21 cellular contexts compared by ENCODE assay signal in the genomic region with DNA sequence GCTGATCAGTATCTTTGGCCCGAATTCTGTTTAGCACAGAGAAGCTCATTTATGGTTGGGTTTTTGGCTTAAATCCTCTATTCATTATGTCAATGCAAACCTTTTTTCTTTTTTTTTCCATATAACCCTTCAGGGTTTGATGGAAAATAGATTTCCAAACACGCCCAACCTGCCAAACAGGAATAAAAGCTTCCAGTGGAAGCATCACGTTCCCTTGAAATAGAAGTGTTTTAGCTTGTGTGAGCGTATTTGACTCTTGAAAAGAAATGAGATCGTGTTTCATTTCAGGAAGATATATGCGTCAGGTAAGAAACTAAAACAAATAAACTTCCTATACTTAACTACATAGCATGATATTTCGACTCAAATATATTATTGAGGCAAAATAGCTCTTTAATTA. TPM values are rescaled to one million over a fixed set of nuclear protein-coding genes. Genes with fewer than 3 reads are reported as not detected.
DNase-seq lines count a peak whose midpoint lies in the region; ATAC-seq, FAIRE-seq and TF ChIP-seq lines count a peak whose summit lies in the region.
"Had no signal": no experiment of that assay in that cellular context is flagged by ENCODE, and none has a peak within 500 bp of the region (broad histone marks: within the 10 kb centered on the region; RNA-seq: fewer than 3 reads in every experiment).

TSS of gene PIK3C2G (plus strand) at position 246 of the 400 bp plus-strand sequence. CDS start 20,564 bp downstream, outside the sequence.

- no peak within 1 kb of the TSS for H3K27ac Mint-ChIP-seq in astrocyte (ENCODE audit: unreplicated experiment)
- no peak within 1 kb of the TSS for H3K27ac Mint-ChIP-seq in activated CD8-positive, alpha-beta memory T cell treated with anti-CD3 and anti-CD28 coated beads, Interleukin-2, amount 10 ng/mL, durations not matched to agents 7 days and 5 days
- H3K27ac Mint-ChIP-seq: activated CD4-positive, alpha-beta T cell treated with anti-CD3 and anti-CD28 coated beads for 36 hours; activated naive CD4-positive, alpha-beta T cell treated with anti-CD3 and anti-CD28 coated beads, Interleukin-2, amount 50 U/mL, for 24 hours; CD4-positive, CD25-positive, alpha-beta regulatory T cell; IgD-negative memory B cell; memory B cell had no signal

- FAIRE-seq in astrocyte (lab: Jason Lieb, UNC) (no peak), keratinocyte (lab: Jason Lieb, UNC) (peak; percentile 67)
- FAIRE-seq: small intestine had no signal

- H3K4me3 Mint-ChIP-seq in astrocyte (ENCODE audit: unreplicated experiment): no peak within 1 kb of the TSS
- H3K4me3 Mint-ChIP-seq in activated CD8-positive, alpha-beta memory T cell treated with anti-CD3 and anti-CD28 coated beads, Interleukin-2, amount 10 ng/mL, durations not matched to agents 7 days and 5 days: no peak within 1 kb of the TSS
- H3K4me3 Mint-ChIP-seq: activated CD4-positive, alpha-beta T cell treated with anti-CD3 and anti-CD28 coated beads for 36 hours; activated naive CD4-positive, alpha-beta T cell treated with anti-CD3 and anti-CD28 coated beads, Interleukin-2, amount 50 U/mL, for 24 hours; CD4-positive, CD25-positive, alpha-beta regulatory T cell; IgD-negative memory B cell; memory B cell had no signal

- no peaks in the 10 kb centered on the region for H3K27me3 Mint-ChIP-seq in astrocyte (ENCODE audit: low read depth, unreplicated experiment)
- H3K27me3 Mint-ChIP-seq in activated CD8-positive, alpha-beta memory T cell treated with anti-CD3 and anti-CD28 coated beads, Interleukin-2, amount 10 ng/mL, durations not matched to agents 7 days and 5 days: no peaks in the 10 kb centered on the region
- H3K27me3 Mint-ChIP-seq: activated CD4-positive, alpha-beta T cell treated with anti-CD3 and anti-CD28 coated beads for 36 hours; activated naive CD4-positive, alpha-beta T cell treated with anti-CD3 and anti-CD28 coated beads, Interleukin-2, amount 50 U/mL, for 24 hours; CD4-positive, CD25-positive, alpha-beta regulatory T cell; IgD-negative memory B cell; memory B cell had no signal

- intact Hi-C loops in thyroid gland (cut with DNase I): no loop called here

- peak within 1 kb of the TSS; percentile 32 for H2AFZ ChIP-seq in astrocyte (ENCODE audit: low read depth, low read length)
- H2AFZ ChIP-seq in keratinocyte (ENCODE audit: control insufficient read depth, low read length): peak within 1 kb of the TSS; percentile 83

- 50% methylated on average over 7 of the region's 7 CpGs for WGBS in suprapubic skin
- WGBS in thyroid gland, 2 donors: 69% methylated on average over 7 of the region's 7 CpGs

- ATAC-seq in activated CD8-positive, alpha-beta memory T cell treated with anti-CD3 and anti-CD28 coated beads, Interleukin-2, amount 10 ng/mL, durations not matched to agents 7 days and 5 days: no peak
- ATAC-seq: activated CD4-positive, alpha-beta T cell treated with anti-CD3 and anti-CD28 coated beads for 36 hours had no signal

- no peak for TF ChIP-seq POLR2A in suprapubic skin (IDR thresholded peaks at IDR 0.05)
- no peak for TF ChIP-seq POLR2A in thyroid gland (IDR thresholded peaks at IDR 0.05)

- H3K4me1 ChIP-seq in astrocyte (ENCODE audit: insufficient read depth, low read length) (peaks cover 4% of the 10 kb centered on the region), keratinocyte (ENCODE audit: control insufficient read depth, extremely low read depth, insufficient read depth, low read length) (peaks cover 4% of the 10 kb centered on the region), suprapubic skin (peaks cover 13% of the 10 kb centered on the region), thyroid gland (no peaks in the 10 kb centered on the region)

- dilution Hi-C loops in keratinocyte (cut with MboI; ENCODE audit: extremely low pct_ligation_motif_present, low sequenced_read_pairs): no loop called here

- TF ChIP-seq CTCF in astrocyte (IDR thresholded peaks at IDR 0.05; ENCODE audit: insufficient read depth, low read depth, low read length) (no peak), keratinocyte (optimal IDR thresholded peaks at IDR 0.05 in 1 of 3, IDR thresholded peaks at IDR 0.05 in 1 of 3, conservative IDR thresholded peaks at IDR 0.05 in 1 of 3; ENCODE audit: extremely low read depth in 1 of 3, insufficient read depth in 2 of 3, low read length in 3 of 3) (no peak), suprapubic skin (IDR thresholded peaks at IDR 0.05) (no peak), thyroid gland (IDR thresholded peaks at IDR 0.05) (no peak)

- CTCF ChIA-PET in activated CD8-positive, alpha-beta memory T cell treated with anti-CD3 and anti-CD28 coated beads, Interleukin-2, amount 10 ng/mL, durations not matched to agents 7 days and 5 days (lab: Charles Lee): no interaction called here

- DNase-seq in NCI-H345 (lab: John Stamatoyannopoulos, UW) (peak; percentile 51), NCI-H345 treated with DMSO at 0.1 percent for 48 hours (lab: John Stamatoyannopoulos, UW; ENCODE audit: unreplicated experiment) (no peak), astrocyte (ENCODE audit: low read depth) (no peak), keratinocyte (ENCODE audit: low read depth, low spot score) (no peak), suprapubic skin (ENCODE audit: low spot score in 2 of 2) (no peak), thyroid gland (no peak), midbrain (lab: John Stamatoyannopoulos, UW) (no peak)
- no peak for DNase-seq in activated CD8-positive, alpha-beta memory T cell treated with anti-CD3 and anti-CD28 coated beads, Interleukin-2, amount 10 ng/mL, durations not matched to agents 7 days and 5 days
- DNase-seq: activated CD4-positive, alpha-beta T cell treated with anti-CD3 and anti-CD28 coated beads for 36 hours; CD4-positive, CD25-positive, alpha-beta regulatory T cell; effector CD4-positive, alpha-beta T cell; foreskin fibroblast; HCEC 1CT; NCI-H187; small intestine; stimulated activated naive CD4-positive, alpha-beta T cell had no signal

- H3K79me2 ChIP-seq in astrocyte (ENCODE audit: insufficient read depth, low read length): no peaks in the 10 kb centered on the region
- H3K79me2 ChIP-seq in keratinocyte (ENCODE audit: control insufficient read depth, insufficient read depth, low read length): peaks cover 21% of the 10 kb centered on the region

- H3K4me3 ChIP-seq in astrocyte (ENCODE audit: insufficient read depth, low read depth, low read length) (no peak within 1 kb of the TSS), keratinocyte (ENCODE audit: control insufficient read depth in 2 of 3, extremely low read depth in 1 of 3, insufficient read depth in 2 of 3, low read depth in 1 of 3, low read length in 3 of 3) (peak within 1 kb of the TSS; percentile 27 to 65 (median 63)), suprapubic skin (peak within 1 kb of the TSS; percentile 40), thyroid gland (replicated peaks in 1 of 3) (no peak within 1 kb of the TSS)

- H4K20me1 ChIP-seq in astrocyte (ENCODE audit: insufficient read depth, low read length): no peaks in the 10 kb centered on the region
- H4K20me1 ChIP-seq in keratinocyte (ENCODE audit: control insufficient read depth, extremely low read depth, insufficient read depth, low read length): no peaks in the 10 kb centered on the region

- H3K9me1 ChIP-seq in keratinocyte (ENCODE audit: control insufficient read depth, extremely low read depth, insufficient read depth, low read length): no peaks in the 10 kb centered on the region

- H3K9ac ChIP-seq in astrocyte (ENCODE audit: low read length): no peak within 1 kb of the TSS
- peak within 1 kb of the TSS; percentile 71 for H3K9ac ChIP-seq in keratinocyte (ENCODE audit: control insufficient read depth, extremely low read depth, insufficient read depth, low read length)

- H3K27ac ChIP-seq in astrocyte (ENCODE audit: low read depth, low read length) (no peak within 1 kb of the TSS), keratinocyte (ENCODE audit: control insufficient read depth, insufficient read depth, low read length) (peak within 1 kb of the TSS; percentile 91), suprapubic skin (peak within 1 kb of the TSS; percentile 80), thyroid gland (no peak within 1 kb of the TSS)

- H3K36me3 ChIP-seq in astrocyte (ENCODE audit: insufficient read depth, low read length): no peaks in the 10 kb centered on the region
- no peaks in the 10 kb centered on the region for H3K36me3 ChIP-seq in keratinocyte (ENCODE audit: control insufficient read depth in 2 of 2, extremely low read depth in 1 of 2, insufficient read depth in 2 of 2, low read length in 2 of 2)
- no peaks in the 10 kb centered on the region for H3K36me3 ChIP-seq in suprapubic skin
- H3K36me3 ChIP-seq in thyroid gland: no peaks in the 10 kb centered on the region

- H3K27me3 ChIP-seq in astrocyte (ENCODE audit: insufficient read depth, low read length): no peaks in the 10 kb centered on the region
- no peaks in the 10 kb centered on the region for H3K27me3 ChIP-seq in keratinocyte (ENCODE audit: control insufficient read depth, extremely low read depth, insufficient read depth, low read length)
- no peaks in the 10 kb centered on the region for H3K27me3 ChIP-seq in suprapubic skin
- no peaks in the 10 kb centered on the region for H3K27me3 ChIP-seq in thyroid gland

- H3K4me2 ChIP-seq in astrocyte (ENCODE audit: low read length): peak within 1 kb of the TSS; percentile 51
- H3K4me2 ChIP-seq in keratinocyte (ENCODE audit: control insufficient read depth, extremely low read depth, insufficient read depth, low read depth, low read length): peak within 1 kb of the TSS; percentile 100

- H3K4me1 Mint-ChIP-seq in astrocyte (ENCODE audit: low read depth, unreplicated experiment): peaks cover 2% of the 10 kb centered on the region
- no peaks in the 10 kb centered on the region for H3K4me1 Mint-ChIP-seq in activated CD8-positive, alpha-beta memory T cell treated with anti-CD3 and anti-CD28 coated beads, Interleukin-2, amount 10 ng/mL, durations not matched to agents 7 days and 5 days
- H3K4me1 Mint-ChIP-seq: activated CD4-positive, alpha-beta T cell treated with anti-CD3 and anti-CD28 coated beads for 36 hours; activated naive CD4-positive, alpha-beta T cell treated with anti-CD3 and anti-CD28 coated beads, Interleukin-2, amount 50 U/mL, for 24 hours; CD4-positive, CD25-positive, alpha-beta regulatory T cell; IgD-negative memory B cell; memory B cell had no signal

- H3K9me3 ChIP-seq in astrocyte (ENCODE audit: insufficient read depth, low read depth, low read length) (no peaks in the 10 kb centered on the region), keratinocyte (ENCODE audit: control insufficient read depth, low read depth, low read length) (no peaks in the 10 kb centered on the region), suprapubic skin (no peaks in the 10 kb centered on the region), thyroid gland (no peaks in the 10 kb centered on the region)

- no peaks in the 10 kb centered on the region for H3K9me3 Mint-ChIP-seq in astrocyte (ENCODE audit: unreplicated experiment)
- H3K9me3 Mint-ChIP-seq in activated CD8-positive, alpha-beta memory T cell treated with anti-CD3 and anti-CD28 coated beads, Interleukin-2, amount 10 ng/mL, durations not matched to agents 7 days and 5 days (ENCODE audit: low read depth): no peaks in the 10 kb centered on the region

- no peaks in the 10 kb centered on the region for H3K36me3 Mint-ChIP-seq in astrocyte (ENCODE audit: low read depth, unreplicated experiment)
- H3K36me3 Mint-ChIP-seq in activated CD8-positive, alpha-beta memory T cell treated with anti-CD3 and anti-CD28 coated beads, Interleukin-2, amount 10 ng/mL, durations not matched to agents 7 days and 5 days: no peaks in the 10 kb centered on the region
- H3K36me3 Mint-ChIP-seq: activated naive CD4-positive, alpha-beta T cell treated with anti-CD3 and anti-CD28 coated beads, Interleukin-2, amount 50 U/mL, for 24 hours; CD4-positive, CD25-positive, alpha-beta regulatory T cell; IgD-negative memory B cell; memory B cell had no signal

- no peak for TF ChIP-seq EP300 in suprapubic skin (IDR thresholded peaks at IDR 0.05)

RNA-seq across cellular contexts. Expression of gene PIK3C2G, which starts in this region (rescaled TPM):
- total RNA-seq in astrocyte: 0.05 TPM in 1 of 2 replicates, not detected in the other
- 1.7 to 3.7 TPM (median 2.0 TPM) in 3 replicates for polyA plus RNA-seq in keratinocyte
- 0.24 TPM for polyA plus RNA-seq in keratinocyte (2011; ENCODE audit: low read depth)
- 0.91 and 2.4 TPM in 2 replicates for polyA plus RNA-seq in keratinocyte (2011; cell fraction: cytosol; rRNA removed)
- 3.0 and 3.2 TPM in 2 replicates for polyA plus RNA-seq in keratinocyte (2011; cell fraction: nucleus; rRNA removed)
- polyA plus RNA-seq in keratinocyte (2012; ENCODE audit: low replicate concordance): 0.42 and 1.4 TPM in 2 replicates
- 0.82 to 7.4 TPM (median 3.4 TPM) in 3 replicates for polyA minus RNA-seq in keratinocyte
- polyA minus RNA-seq in keratinocyte (2011; cell fraction: cytosol; rRNA and poly(A)+ RNA removed): 0.58 TPM
- 5.6 and 12.3 TPM in 2 replicates for polyA minus RNA-seq in keratinocyte (2011; cell fraction: nucleus; rRNA and poly(A)+ RNA removed)
- total RNA-seq in suprapubic skin: 10 to 100 TPM; 23.6 to 80.5 (median 37.1) TPM
- total RNA-seq in activated CD8-positive, alpha-beta memory T cell treated with anti-CD3 and anti-CD28 coated beads, Interleukin-2, amount 10 ng/mL, durations not matched to agents 7 days and 5 days: not detected
- total RNA-seq in thyroid gland: under 1 TPM in 3 of 4 donors, not detected in 1; 0.10 to 0.88 (median 0.40) TPM
- total RNA-seq: A172; activated CD4-positive, alpha-beta T cell treated with anti-CD3 and anti-CD28 coated beads for 36 hours; CD4-positive, CD25-positive, alpha-beta regulatory T cell; Daoy had no signal
- polyA plus RNA-seq: CD4-positive, CD25-positive, alpha-beta regulatory T cell; IgD-negative memory B cell had no signal

Comparison
In these comparisons a context has a peak if more than half of its experiments do, and no peak if none do; other contexts are left out.
1. RNA of gene PIK3C2G (total RNA-seq): 23.6 to 80.5 TPM in suprapubic skin; 0.10 to 0.88 TPM in thyroid gland, 0.05 TPM in astrocyte and not detected in activated CD8-positive, alpha-beta memory T cell treated with anti-CD3 and anti-CD28 coated beads, Interleukin-2, amount 10 ng/mL, durations not matched to agents 7 days and 5 days; every median in the first group is over 10 times any median in the second.
2. H3K27ac ChIP-seq: peak in keratinocyte (single experiment) and suprapubic skin (single experiment); none in astrocyte (single experiment) and thyroid gland (0 of 3).
3. H3K4me3 ChIP-seq: peak in keratinocyte (3 of 3) and suprapubic skin (single experiment); none in astrocyte (single experiment) and thyroid gland (0 of 3).